9 cellular contexts compared by ENCODE assay signal in genomic region chr15:94263341-94264273, GRCh38. TPM values are rescaled to one million over a fixed set of nuclear protein-coding genes. Genes with fewer than 3 reads are reported as not detected.
A peak's percentile ranks its signal among the peaks of the same experiment; 100 is the strongest.
DNase-seq lines count a peak whose midpoint lies in the region; ATAC-seq and TF ChIP-seq lines count a peak whose summit lies in the region.
"Had no signal": no experiment of that assay in that cellular context is flagged by ENCODE, and none has a peak within 500 bp of the region (broad histone marks: within the 10 kb centered on the region; RNA-seq: fewer than 3 reads in every experiment).

No MANE protein-coding gene starts in this region.

- no peaks in the 10 kb centered on the region for H3K27me3 Mint-ChIP-seq in central memory CD8-positive, alpha-beta T cell
- no peaks in the 10 kb centered on the region for H3K27me3 Mint-ChIP-seq in mesothelial cell of epicardium (ENCODE audit: low read depth)

- no peak overlapping the region for H3K4me3 Mint-ChIP-seq in central memory CD8-positive, alpha-beta T cell
- H3K4me3 Mint-ChIP-seq in mesothelial cell of epicardium: no peak overlapping the region

- H3K4me1 ChIP-seq in BLaER1 treated with 17β-estradiol and CSF1 and Interleukin-3, amounts not matched to agents 10 nM and 100 nM: peaks cover 14 to 31% (median 24%) of the 10 kb centered on the region in 10 experiments; a peak in 19 of 20 replicates

- intact Hi-C loops in left colon (cut with DNase I, micrococcal nuclease): no loop called here

- H3K9me3 ChIP-seq in BLaER1 treated with 17β-estradiol and CSF1 and Interleukin-3, amounts not matched to agents 10 nM and 100 nM (replicated peaks in 1 of 11): no peaks in the 10 kb centered on the region

- H3K27ac ChIP-seq in BLaER1 treated with 17β-estradiol and CSF1 and Interleukin-3, amounts not matched to agents 10 nM and 100 nM: peak overlapping the region in 3 of 11 experiments; percentile 29 to 39 (median 33); a peak in 5 of 22 replicates

- H3K4me3 ChIP-seq in BLaER1 treated with 17β-estradiol and CSF1 and Interleukin-3, amounts not matched to agents 10 nM and 100 nM: no peak overlapping the region

- H3K27me3 ChIP-seq in BLaER1 treated with 17β-estradiol and CSF1 and Interleukin-3, amounts not matched to agents 10 nM and 100 nM: peaks cover 0 to 23% (median 0%) of the 10 kb centered on the region in 11 experiments; a peak in 3 of 22 replicates

- H3K9ac ChIP-seq in BLaER1 treated with 17β-estradiol and CSF1 and Interleukin-3, amounts not matched to agents 10 nM and 100 nM: no peak overlapping the region

- peaks cover 59% of the 10 kb centered on the region for H3K4me1 Mint-ChIP-seq in central memory CD8-positive, alpha-beta T cell
- H3K4me1 Mint-ChIP-seq in mesothelial cell of epicardium: no peaks in the 10 kb centered on the region

- peak; percentile 71 for ATAC-seq in GM19395 (IDR thresholded peaks at IDR 0.05; ENCODE audit: unreplicated experiment)
- peak; percentile 52 for ATAC-seq in HG03280 (IDR thresholded peaks at IDR 0.05; ENCODE audit: unreplicated experiment)
- no peak for ATAC-seq in central memory CD8-positive, alpha-beta T cell (replicated peaks; ENCODE audit: extremely low read depth, poor library complexity, severe bottlenecking)
- no peak for ATAC-seq in left colon

- H3K36me3 ChIP-seq in BLaER1 treated with 17β-estradiol and CSF1 and Interleukin-3, amounts not matched to agents 10 nM and 100 nM: no peaks in the 10 kb centered on the region

- H3K9me3 Mint-ChIP-seq in central memory CD8-positive, alpha-beta T cell: no peaks in the 10 kb centered on the region
- H3K9me3 Mint-ChIP-seq in mesothelial cell of epicardium: peaks cover 3% of the 10 kb centered on the region

- H3K36me3 Mint-ChIP-seq in central memory CD8-positive, alpha-beta T cell (ENCODE audit: insufficient read depth): no peaks in the 10 kb centered on the region
- no peaks in the 10 kb centered on the region for H3K36me3 Mint-ChIP-seq in mesothelial cell of epicardium

- no peak for DNase-seq in central memory CD8-positive, alpha-beta T cell (ENCODE audit: low spot score in 2 of 2)
- DNase-seq in left colon: no peak
- DNase-seq in mesothelial cell of epicardium (ENCODE audit: low spot score in 2 of 2, unreplicated experiment in 2 of 2): no peak
- DNase-seq in stimulated activated CD4-positive, alpha-beta T cell treated with anti-CD3 and anti-CD28 coated beads, Interleukin-1b, Interleukin-23, amount 100 ng/mL, for 48 hours: no peak
- no peak for DNase-seq in NCI-H1694 (lab: John Stamatoyannopoulos, UW)
- DNase-seq: Right ventricle myocardium superior had no signal

- peak overlapping the region in 7 of 11 experiments; percentile 10 to 54 (median 40); a peak in 13 of 22 replicates for H3K4me2 ChIP-seq in BLaER1 treated with 17β-estradiol and CSF1 and Interleukin-3, amounts not matched to agents 10 nM and 100 nM

- H3K27ac Mint-ChIP-seq in central memory CD8-positive, alpha-beta T cell (ENCODE audit: low read depth): peak overlapping the region; percentile 44
- no peak overlapping the region for H3K27ac Mint-ChIP-seq in mesothelial cell of epicardium

- H4K20me1 ChIP-seq in BLaER1 treated with 17β-estradiol and CSF1 and Interleukin-3, amounts not matched to agents 10 nM and 100 nM: peaks cover 0 to 4% (median 0%) of the 10 kb centered on the region in 11 experiments; a peak in 1 of 22 replicates

- no peak for TF ChIP-seq CTCF in mesothelial cell of epicardium (IDR thresholded peaks at IDR 0.05; ENCODE audit: unreplicated experiment)

RNA-seq across cellular contexts. Expression of gene MCTP2, which starts 32.2 kb away (rescaled TPM):
- total RNA-seq in left colon (100 to 1,000 TPM in 1 of 2 donors, 10 to 100 TPM in 1; 64.8 to 103 TPM), mesothelial cell of epicardium (11.9 to 13.3 TPM (median 12.8 TPM) in 3 replicates)

Comparison
In these comparisons a context has a peak if more than half of its experiments do, and no peak if none do; other contexts are left out.
1. ATAC-seq: peak in GM19395 (single experiment) and HG03280 (single experiment); none in central memory CD8-positive, alpha-beta T cell (single experiment) and left colon (single experiment).